27 cellular contexts compared by ENCODE assay signal in genomic region chrX:29359276-29359675, GRCh38.
DNase-seq lines count a peak whose midpoint lies in the region; ATAC-seq, FAIRE-seq and TF ChIP-seq lines count a peak whose summit lies in the region.
"Had no signal": no experiment of that assay in that cellular context is flagged by ENCODE, and none has a peak within 500 bp of the region (broad histone marks: within the 10 kb centered on the region; RNA-seq: fewer than 3 reads in every experiment).

No MANE protein-coding gene starts in this region.

- TF ChIP-seq RAD21 in A549 (conservative IDR thresholded peaks at IDR 0.05 in 1 of 2, IDR thresholded peaks at IDR 0.05 in 1 of 2) = no peak

- TF ChIP-seq CTCF in A549 (IDR thresholded peaks at IDR 0.05) = no peak

- no peak overlapping the region for H3K4me2 ChIP-seq in A549
- H3K4me2 ChIP-seq: BLaER1 had no signal

- intact Hi-C loops in Right ventricle myocardium superior (cut with DNase I) (no loop called here), Right ventricle myocardium inferior (cut with DNase I) (no loop called here), left ventricle myocardium superior (cut with micrococcal nuclease) (no loop called here), cardiac septum (cut with DNase I) (no loop called here)

- no peak overlapping the region for H3K4me3 ChIP-seq in A549
- H3K4me3 ChIP-seq: BLaER1, GM12878 had no signal

- no peak for DNase-seq in Right ventricle myocardium superior
- DNase-seq in Right ventricle myocardium inferior (ENCODE audit: missing footprints) = no peak
- DNase-seq in left ventricle myocardium superior = no peak
- DNase-seq in cardiac septum (ENCODE audit: low spot score) = no peak
- DNase-seq in A549 (ENCODE audit: low read depth in 1 of 2, low spot score in 1 of 2) = no peak
- DNase-seq in left lobe of liver (ENCODE audit: low spot score) = no peak
- DNase-seq in NCI-H2171 treated with DMSO at 0.1 percent for 48 hours (lab: John Stamatoyannopoulos, UW) = no peak
- no peak for DNase-seq in mucosa of gallbladder (ENCODE audit: low spot score)
- DNase-seq: ACHN; BE2C; C1 segment of cervical spinal cord; CD4-positive, alpha-beta memory T cell; CD4-positive, CD25-positive, alpha-beta regulatory T cell; CD8-positive, alpha-beta memory T cell; COR-L47; DMS 273 treated with DMSO at 0.1 percent for 48 hours; DMS153; DMS53; DMS79; DND-41; EL; GDM1 had no signal

- FAIRE-seq in A549 (lab: Jason Lieb, UNC) = peak; percentile 86
- FAIRE-seq: GM12878, GM12892, GM18507 had no signal

- H3K9me3 ChIP-seq in A549 = no peaks in the 10 kb centered on the region
- H3K9me3 ChIP-seq: BE2C, BLaER1 had no signal

- peak; percentile 48 for ATAC-seq in Right ventricle myocardium superior (ENCODE audit: poor library complexity)
- no peak for ATAC-seq in Right ventricle myocardium inferior
- peak; percentile 41 for ATAC-seq in left ventricle myocardium superior
- ATAC-seq in A549 = no peak
- peak; percentile 77 for ATAC-seq in left lobe of liver
- ATAC-seq: GM12878 had no signal

- CTCF ChIA-PET in A549 (lab: Yijun Ruan, JAX) = interaction anchor here (0.5 kb wide), 1 partner anchor 334 kb away, joined by 3 read pairs; no protein-coding TSS in a partner anchor

- no peak for TF ChIP-seq EP300 in A549 (IDR thresholded peaks at IDR 0.05)

- POLR2A ChIA-PET in A549 (lab: Yijun Ruan, JAX) = no interaction called here

- no peaks in the 10 kb centered on the region for H3K4me1 ChIP-seq in A549
- H3K4me1 ChIP-seq: BE2C, BLaER1 had no signal

- 72% methylated on average over 1 of the region's 1 CpG for WGBS in A549 (ENCODE audit: missing lambda C conversion rate)

- no peak for TF ChIP-seq POLR2A in A549 (IDR thresholded peaks at IDR 0.05; ENCODE audit: low read length)

- no peak overlapping the region for H3K27ac ChIP-seq in A549
- H3K27ac ChIP-seq: 22Rv1, BLaER1 had no signal

TF ChIP-seq in A549, 52 proteins besides CTCF, POLR2A, EP300 and RAD21:
- TF ChIP-seq, protein P1, sequence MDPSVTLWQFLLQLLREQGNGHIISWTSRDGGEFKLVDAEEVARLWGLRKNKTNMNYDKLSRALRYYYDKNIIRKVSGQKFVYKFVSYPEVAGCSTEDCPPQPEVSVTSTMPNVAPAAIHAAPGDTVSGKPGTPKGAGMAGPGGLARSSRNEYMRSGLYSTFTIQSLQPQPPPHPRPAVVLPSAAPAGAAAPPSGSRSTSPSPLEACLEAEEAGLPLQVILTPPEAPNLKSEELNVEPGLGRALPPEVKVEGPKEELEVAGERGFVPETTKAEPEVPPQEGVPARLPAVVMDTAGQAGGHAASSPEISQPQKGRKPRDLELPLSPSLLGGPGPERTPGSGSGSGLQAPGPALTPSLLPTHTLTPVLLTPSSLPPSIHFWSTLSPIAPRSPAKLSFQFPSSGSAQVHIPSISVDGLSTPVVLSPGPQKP (IDR thresholded peaks at IDR 0.05; ENCODE audit: low read depth, low read length) = no peak
- no peak for TF ChIP-seq USF2 (IDR thresholded peaks at IDR 0.05)
- no peak for TF ChIP-seq ZC3H11A (IDR thresholded peaks at IDR 0.05)
- TF ChIP-seq NR3C1 (IDR thresholded peaks at IDR 0.05) = no peak
- TF ChIP-seq MYC (IDR thresholded peaks at IDR 0.05; ENCODE audit: borderline replicate concordance, low read length) = no peak
- TF ChIP-seq KDM5A (IDR thresholded peaks at IDR 0.05) = no peak
- no peak for TF ChIP-seq HOXA7 (CRISPR knock-in tag; IDR thresholded peaks at IDR 0.05)

Comparison
In these comparisons a context has a peak if more than half of its experiments do, and no peak if none do; other contexts are left out.
1. ATAC-seq: peak in Right ventricle myocardium superior (single experiment), left ventricle myocardium superior (single experiment) and left lobe of liver (single experiment); none in Right ventricle myocardium inferior (single experiment) and A549 (0 of 2).